1 cellular context compared by ENCODE assay signal in genomic region chr5:32312682-32313523, GRCh38.
TF ChIP-seq lines count a peak whose summit lies in the region.

A gene with protein sequence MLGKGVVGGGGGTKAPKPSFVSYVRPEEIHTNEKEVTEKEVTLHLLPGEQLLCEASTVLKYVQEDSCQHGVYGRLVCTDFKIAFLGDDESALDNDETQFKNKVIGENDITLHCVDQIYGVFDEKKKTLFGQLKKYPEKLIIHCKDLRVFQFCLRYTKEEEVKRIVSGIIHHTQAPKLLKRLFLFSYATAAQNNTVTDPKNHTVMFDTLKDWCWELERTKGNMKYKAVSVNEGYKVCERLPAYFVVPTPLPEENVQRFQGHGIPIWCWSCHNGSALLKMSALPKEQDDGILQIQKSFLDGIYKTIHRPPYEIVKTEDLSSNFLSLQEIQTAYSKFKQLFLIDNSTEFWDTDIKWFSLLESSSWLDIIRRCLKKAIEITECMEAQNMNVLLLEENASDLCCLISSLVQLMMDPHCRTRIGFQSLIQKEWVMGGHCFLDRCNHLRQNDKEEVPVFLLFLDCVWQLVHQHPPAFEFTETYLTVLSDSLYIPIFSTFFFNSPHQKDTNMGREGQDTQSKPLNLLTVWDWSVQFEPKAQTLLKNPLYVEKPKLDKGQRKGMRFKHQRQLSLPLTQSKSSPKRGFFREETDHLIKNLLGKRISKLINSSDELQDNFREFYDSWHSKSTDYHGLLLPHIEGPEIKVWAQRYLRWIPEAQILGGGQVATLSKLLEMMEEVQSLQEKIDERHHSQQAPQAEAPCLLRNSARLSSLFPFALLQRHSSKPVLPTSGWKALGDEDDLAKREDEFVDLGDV (minus strand): TSS chr5:32312939. CDS start chr5:32312838, 101 bp downstream.

TF ChIP-seq in HepG2, 621 proteins besides CTCF, POLR2A, EP300 and RAD21 (continued from another document and continues in another):
- TF ChIP-seq ZBTB10 (CRISPR knock-in tag; IDR thresholded peaks at IDR 0.05; ENCODE audit: borderline replicate concordance) = no peak
- TF ChIP-seq, protein P1, sequence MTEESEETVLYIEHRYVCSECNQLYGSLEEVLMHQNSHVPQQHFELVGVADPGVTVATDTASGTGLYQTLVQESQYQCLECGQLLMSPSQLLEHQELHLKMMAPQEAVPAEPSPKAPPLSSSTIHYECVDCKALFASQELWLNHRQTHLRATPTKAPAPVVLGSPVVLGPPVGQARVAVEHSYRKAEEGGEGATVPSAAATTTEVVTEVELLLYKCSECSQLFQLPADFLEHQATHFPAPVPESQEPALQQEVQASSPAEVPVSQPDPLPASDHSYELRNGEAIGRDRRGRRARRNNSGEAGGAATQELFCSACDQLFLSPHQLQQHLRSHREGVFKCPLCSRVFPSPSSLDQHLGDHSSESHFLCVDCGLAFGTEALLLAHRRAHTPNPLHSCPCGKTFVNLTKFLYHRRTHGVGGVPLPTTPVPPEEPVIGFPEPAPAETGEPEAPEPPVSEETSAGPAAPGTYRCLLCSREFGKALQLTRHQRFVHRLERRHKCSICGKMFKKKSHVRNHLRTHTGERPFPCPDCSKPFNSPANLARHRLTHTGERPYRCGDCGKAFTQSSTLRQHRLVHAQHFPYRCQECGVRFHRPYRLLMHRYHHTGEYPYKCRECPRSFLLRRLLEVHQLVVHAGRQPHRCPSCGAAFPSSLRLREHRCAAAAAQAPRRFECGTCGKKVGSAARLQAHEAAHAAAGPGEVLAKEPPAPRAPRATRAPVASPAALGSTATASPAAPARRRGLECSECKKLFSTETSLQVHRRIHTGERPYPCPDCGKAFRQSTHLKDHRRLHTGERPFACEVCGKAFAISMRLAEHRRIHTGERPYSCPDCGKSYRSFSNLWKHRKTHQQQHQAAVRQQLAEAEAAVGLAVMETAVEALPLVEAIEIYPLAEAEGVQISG (CRISPR knock-in tag; IDR thresholded peaks at IDR 0.05) = 0 out of 2 replicates have a peak, but pooled peaks have one; percentile 33
- TF ChIP-seq, protein P2, sequence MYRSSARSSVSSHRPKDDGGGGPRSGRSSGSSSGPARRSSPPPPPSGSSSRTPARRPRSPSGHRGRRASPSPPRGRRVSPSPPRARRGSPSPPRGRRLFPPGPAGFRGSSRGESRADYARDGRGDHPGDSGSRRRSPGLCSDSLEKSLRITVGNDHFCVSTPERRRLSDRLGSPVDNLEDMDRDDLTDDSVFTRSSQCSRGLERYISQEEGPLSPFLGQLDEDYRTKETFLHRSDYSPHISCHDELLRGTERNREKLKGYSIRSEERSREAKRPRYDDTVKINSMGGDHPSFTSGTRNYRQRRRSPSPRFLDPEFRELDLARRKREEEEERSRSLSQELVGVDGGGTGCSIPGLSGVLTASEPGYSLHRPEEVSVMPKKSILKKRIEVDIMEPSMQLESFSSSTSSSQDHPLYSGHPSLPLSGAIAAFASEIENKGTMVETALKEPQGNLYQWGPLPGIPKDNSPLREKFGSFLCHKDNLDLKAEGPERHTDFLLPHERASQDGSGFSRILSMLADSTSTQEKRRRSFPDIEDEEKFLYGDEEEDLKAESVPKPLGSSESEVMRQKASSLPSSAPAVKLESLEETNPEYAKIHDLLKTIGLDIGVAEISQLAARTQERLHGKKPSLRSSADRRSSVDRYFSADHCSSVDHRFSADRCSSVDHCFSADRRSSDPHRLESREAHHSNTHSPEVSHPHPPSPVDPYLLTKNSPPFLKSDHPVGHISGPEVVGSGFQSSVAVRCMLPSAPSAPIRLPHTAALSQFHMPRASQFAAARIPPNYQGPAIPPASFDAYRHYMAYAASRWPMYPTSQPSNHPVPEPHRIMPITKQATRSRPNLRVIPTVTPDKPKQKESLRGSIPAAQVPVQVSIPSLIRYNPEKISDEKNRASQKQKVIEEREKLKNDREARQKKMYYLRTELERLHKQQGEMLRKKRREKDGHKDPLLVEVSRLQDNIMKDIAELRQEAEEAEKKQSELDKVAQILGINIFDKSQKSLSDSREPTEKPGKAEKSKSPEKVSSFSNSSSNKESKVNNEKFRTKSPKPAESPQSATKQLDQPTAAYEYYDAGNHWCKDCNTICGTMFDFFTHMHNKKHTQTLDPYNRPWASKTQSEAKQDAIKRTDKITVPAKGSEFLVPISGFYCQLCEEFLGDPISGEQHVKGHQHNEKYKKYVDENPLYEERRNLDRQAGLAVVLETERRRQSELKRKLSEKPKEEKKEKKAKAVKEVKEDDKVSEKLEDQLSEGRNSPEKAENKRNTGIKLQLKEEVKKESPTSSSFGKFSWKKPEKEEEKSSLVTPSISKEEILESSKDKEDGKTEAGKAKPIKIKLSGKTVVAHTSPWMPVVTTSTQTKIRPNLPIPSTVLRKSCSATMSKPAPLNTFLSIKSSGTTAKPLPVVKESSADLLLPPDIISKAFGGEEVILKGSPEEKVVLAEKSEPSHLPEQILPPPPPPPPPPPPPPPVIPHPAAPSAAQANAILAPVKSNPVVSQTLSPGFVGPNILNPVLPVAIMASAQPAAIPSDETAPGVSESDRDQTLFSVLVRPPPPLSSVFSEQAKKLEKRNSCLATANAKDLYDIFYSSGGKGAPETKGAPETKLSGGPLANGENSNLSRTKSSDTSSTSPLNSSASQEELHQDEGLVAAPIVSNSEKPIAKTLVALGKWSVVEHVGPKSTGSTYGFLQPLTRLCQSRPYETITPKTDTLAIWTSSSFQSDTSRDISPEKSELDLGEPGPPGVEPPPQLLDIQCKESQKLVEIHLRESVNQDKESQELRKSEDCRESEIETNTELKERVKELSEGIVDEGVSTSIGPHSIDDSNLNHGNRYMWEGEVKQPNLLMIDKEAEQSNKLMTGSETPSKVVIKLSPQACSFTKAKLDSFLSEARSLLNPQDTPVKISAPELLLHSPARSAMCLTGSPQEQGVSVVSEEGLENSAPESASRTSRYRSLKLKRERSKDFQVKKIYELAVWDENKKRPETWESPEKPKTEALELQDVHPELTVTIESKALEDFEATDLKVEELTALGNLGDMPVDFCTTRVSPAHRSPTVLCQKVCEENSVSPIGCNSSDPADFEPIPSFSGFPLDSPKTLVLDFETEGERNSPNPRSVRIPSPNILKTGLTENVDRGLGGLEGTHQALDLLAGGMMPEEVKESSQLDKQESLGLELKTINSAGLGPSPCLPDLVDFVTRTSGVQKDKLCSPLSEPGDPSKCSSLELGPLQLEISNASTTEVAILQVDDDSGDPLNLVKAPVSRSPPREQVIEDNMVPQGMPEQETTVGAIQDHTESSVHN (CRISPR knock-in tag; IDR thresholded peaks at IDR 0.05) = no peak
- peak; percentile 70 for TF ChIP-seq IKZF4 (CRISPR knock-in tag; IDR thresholded peaks at IDR 0.05; ENCODE audit: borderline replicate concordance, low read depth, not compliant biosample characterization)
- TF ChIP-seq, protein P3, sequence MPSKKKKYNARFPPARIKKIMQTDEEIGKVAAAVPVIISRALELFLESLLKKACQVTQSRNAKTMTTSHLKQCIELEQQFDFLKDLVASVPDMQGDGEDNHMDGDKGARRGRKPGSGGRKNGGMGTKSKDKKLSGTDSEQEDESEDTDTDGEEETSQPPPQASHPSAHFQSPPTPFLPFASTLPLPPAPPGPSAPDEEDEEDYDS (CRISPR knock-in tag; IDR thresholded peaks at IDR 0.05) = peak; percentile 94
- TF ChIP-seq ZFYVE20 (CRISPR knock-in tag; IDR thresholded peaks at IDR 0.05; ENCODE audit: borderline replicate concordance, low read depth) = no peak
- no peak for TF ChIP-seq AKNA (CRISPR knock-in tag; IDR thresholded peaks at IDR 0.05; ENCODE audit: borderline replicate concordance)
- TF ChIP-seq SIX1 (CRISPR knock-in tag; IDR thresholded peaks at IDR 0.05; ENCODE audit: borderline replicate concordance) = no peak
- TF ChIP-seq SCMH1 (CRISPR knock-in tag; IDR thresholded peaks at IDR 0.05; ENCODE audit: borderline replicate concordance) = no peak
- TF ChIP-seq FOXK1 (CRISPR knock-in tag; IDR thresholded peaks at IDR 0.05; ENCODE audit: borderline replicate concordance, low read depth) = peak; percentile 39; the same call in 1 of the 2 replicates
- 0 out of 2 replicates have a peak, but pooled peaks have one; percentile 33 for TF ChIP-seq TOPORS (CRISPR knock-in tag; IDR thresholded peaks at IDR 0.05)
- no peak for TF ChIP-seq SOX5 (CRISPR knock-in tag; IDR thresholded peaks at IDR 0.05; ENCODE audit: borderline replicate concordance)
- TF ChIP-seq, protein P4, sequence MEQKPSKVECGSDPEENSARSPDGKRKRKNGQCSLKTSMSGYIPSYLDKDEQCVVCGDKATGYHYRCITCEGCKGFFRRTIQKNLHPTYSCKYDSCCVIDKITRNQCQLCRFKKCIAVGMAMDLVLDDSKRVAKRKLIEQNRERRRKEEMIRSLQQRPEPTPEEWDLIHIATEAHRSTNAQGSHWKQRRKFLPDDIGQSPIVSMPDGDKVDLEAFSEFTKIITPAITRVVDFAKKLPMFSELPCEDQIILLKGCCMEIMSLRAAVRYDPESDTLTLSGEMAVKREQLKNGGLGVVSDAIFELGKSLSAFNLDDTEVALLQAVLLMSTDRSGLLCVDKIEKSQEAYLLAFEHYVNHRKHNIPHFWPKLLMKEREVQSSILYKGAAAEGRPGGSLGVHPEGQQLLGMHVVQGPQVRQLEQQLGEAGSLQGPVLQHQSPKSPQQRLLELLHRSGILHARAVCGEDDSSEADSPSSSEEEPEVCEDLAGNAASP (CRISPR knock-in tag; IDR thresholded peaks at IDR 0.05; ENCODE audit: borderline replicate concordance) = no peak
- no peak for TF ChIP-seq DPF2 (CRISPR knock-in tag; IDR thresholded peaks at IDR 0.05; ENCODE audit: borderline replicate concordance, low read depth)
- TF ChIP-seq POLR2AphosphoS5 (IDR thresholded peaks at IDR 0.05; ENCODE audit: low read depth, low read length) = peak; percentile 94
- TF ChIP-seq ZBTB42 (CRISPR knock-in tag; IDR thresholded peaks at IDR 0.05) = no peak
- no peak for TF ChIP-seq JUN (CRISPR knock-in tag; IDR thresholded peaks at IDR 0.05)
- TF ChIP-seq LRRFIP1 (CRISPR knock-in tag; conservative IDR thresholded peaks at IDR 0.05) = no peak
- no peak for TF ChIP-seq CBX5 (CRISPR knock-in tag; IDR thresholded peaks at IDR 0.05; ENCODE audit: borderline replicate concordance)
- no peak for TF ChIP-seq ZNF577 (CRISPR knock-in tag; IDR thresholded peaks at IDR 0.05; ENCODE audit: borderline replicate concordance, low read depth)
- TF ChIP-seq HNRNPK (IDR thresholded peaks at IDR 0.05; ENCODE audit: low read depth, low read length, poor library complexity, severe bottlenecking) = no peak
- peak; percentile 59; the same call in 1 of the 2 replicates for TF ChIP-seq POGZ (CRISPR knock-in tag; IDR thresholded peaks at IDR 0.05)
- no peak for TF ChIP-seq ZNF251 (CRISPR knock-in tag; IDR thresholded peaks at IDR 0.05)
